In the genomic region with DNA sequence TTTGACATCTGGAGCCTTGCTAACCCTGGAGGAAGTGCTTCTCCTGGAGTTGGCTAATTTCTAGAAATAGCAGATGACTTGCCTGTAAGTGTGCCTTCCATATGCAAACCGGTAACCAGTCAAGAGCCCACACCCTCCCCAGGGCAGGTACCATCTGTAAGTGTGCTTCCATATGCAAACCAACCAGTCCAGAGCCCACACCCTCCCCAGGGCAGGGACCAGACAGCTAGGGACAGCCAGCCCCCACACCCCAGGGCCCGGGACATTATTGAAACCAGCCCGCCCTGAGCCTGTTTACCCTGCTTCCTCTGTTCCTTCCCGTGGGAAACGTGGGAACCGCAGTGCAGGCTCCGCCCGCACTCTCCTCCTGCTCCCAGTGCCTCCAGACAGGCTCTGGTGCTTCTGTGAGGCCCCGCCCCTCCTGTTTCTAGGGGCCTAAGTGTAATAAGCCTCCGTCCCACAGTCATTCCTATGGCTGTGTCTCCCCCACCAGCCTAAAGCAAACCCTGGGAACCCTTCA, we compare ENCODE assay signal across 15 cellular contexts. TPM values are rescaled to one million over a fixed set of nuclear protein-coding genes. Genes with fewer than 3 reads are reported as not detected.
A peak's percentile ranks its signal among the peaks of the same experiment; 100 is the strongest.
DNase-seq lines count a peak whose midpoint lies in the region; ATAC-seq, FAIRE-seq and TF ChIP-seq lines count a peak whose summit lies in the region.
"Not testable (repeated sequence)": the region's sequence is repeated elsewhere in the genome, so short reads cannot be mapped to it uniquely, and the experiment has no call there.
"Had no signal": no experiment of that assay in that cellular context is flagged by ENCODE, and none has a peak within 500 bp of the region (broad histone marks: within the 10 kb centered on the region; RNA-seq: fewer than 3 reads in every experiment).

No MANE protein-coding gene starts in this region.

- not testable (repeated sequence) for H3K36me3 ChIP-seq in H1 (ENCODE audit: control insufficient read depth in 2 of 4, insufficient read depth in 4 of 4, low read length in 3 of 4); neuronal stem cell (replicated peaks in 1 of 2; ENCODE audit: control insufficient read depth in 2 of 2, insufficient read depth in 2 of 2, low read length in 2 of 2)

- H3K27ac Mint-ChIP-seq in activated CD8-positive, alpha-beta memory T cell treated with anti-CD3 and anti-CD28 coated beads, Interleukin-2, amount 10 ng/mL, durations not matched to agents 7 days and 5 days; type B pancreatic cell: not testable (repeated sequence)

- peaks cover 36% of the 10 kb centered on the region for H3K4me1 Mint-ChIP-seq in activated CD8-positive, alpha-beta memory T cell treated with anti-CD3 and anti-CD28 coated beads, Interleukin-2, amount 10 ng/mL, durations not matched to agents 7 days and 5 days
- not testable (repeated sequence) for H3K4me1 Mint-ChIP-seq in type B pancreatic cell (ENCODE audit: unreplicated experiment)

- peak overlapping the region; percentile 62; the same call in 1 of the 2 replicates for H2AFZ ChIP-seq in H1 (ENCODE audit: low read length)
- not testable (repeated sequence) for H2AFZ ChIP-seq in neuronal stem cell (ENCODE audit: low read length)

- not testable (repeated sequence) for H2AK5ac ChIP-seq in H1 (ENCODE audit: low read depth, low read length); neuronal stem cell (ENCODE audit: low read depth, low read length)

- FAIRE-seq in H1 (lab: Jason Lieb, UNC): not testable (repeated sequence)

- H4K5ac ChIP-seq in H1 (ENCODE audit: insufficient read length, low read depth, low read length): not testable (repeated sequence)

- not testable (repeated sequence) for H2BK5ac ChIP-seq in H1 (ENCODE audit: low read depth, low read length); neuronal stem cell (ENCODE audit: low read length)

- not testable (repeated sequence) for H3K14ac ChIP-seq in H1 (ENCODE audit: insufficient read length); neuronal stem cell (ENCODE audit: low read length)

- 62% methylated on average over 10 of the region's 10 CpGs; no CpG with 5 or more reads in 1 of the 2 experiments for WGBS in H1 (ENCODE audit: extremely low coverage in 1 of 2, insufficient coverage in 1 of 2, insufficient read length in 1 of 2, insufficient replicate concordance in 2 of 2, low coverage in 1 of 2, low lambda C conversion rate in 2 of 2, missing lambda C conversion rate in 1 of 2), 2 experiments
- no CpG with 5 or more reads among the region's 10 CpGs for WGBS in neuronal stem cell (ENCODE audit: extremely low coverage in 2 of 2, insufficient read length in 2 of 2, insufficient replicate concordance in 1 of 2), 2 donors

- not testable (repeated sequence) for H3K36me3 Mint-ChIP-seq in activated CD8-positive, alpha-beta memory T cell treated with anti-CD3 and anti-CD28 coated beads, Interleukin-2, amount 10 ng/mL, durations not matched to agents 7 days and 5 days; type B pancreatic cell

- H3K4me2 ChIP-seq in H1 (ENCODE audit: insufficient read depth in 1 of 2, low read depth in 2 of 2, low read length in 2 of 2): peak overlapping the region in 1 of 2 experiments; percentile 21; a peak in 1 of 4 replicates
- H3K4me2 ChIP-seq in neuronal stem cell (ENCODE audit: insufficient read depth, low read length, poor library complexity, severe bottlenecking): not testable (repeated sequence)

- POLR2A ChIA-PET in H1 (lab: Charles Lee; ENCODE audit: partially characterized antibody): interaction anchor here (1.4 kb wide), 1 partner anchor 30 kb away, joined by 4 read pairs; no protein-coding TSS in a partner anchor

- not testable (repeated sequence) for H2BK20ac ChIP-seq in H1 (ENCODE audit: low read length)

- H3K56ac ChIP-seq in H1 (replicated peaks; ENCODE audit: insufficient read length, low read depth, low read length): not testable (repeated sequence)

- not testable (repeated sequence) for H3K79me2 ChIP-seq in H1 (ENCODE audit: control insufficient read depth in 1 of 2, insufficient read depth in 2 of 2, low read length in 2 of 2)

- not testable (repeated sequence) for H3K27ac ChIP-seq in H1 (ENCODE audit: low read depth, low read length); neuronal stem cell (replicated peaks; ENCODE audit: low read length)

- H3K4me3 Mint-ChIP-seq in activated CD8-positive, alpha-beta memory T cell treated with anti-CD3 and anti-CD28 coated beads, Interleukin-2, amount 10 ng/mL, durations not matched to agents 7 days and 5 days; type B pancreatic cell: not testable (repeated sequence)

- not testable (repeated sequence) for TF ChIP-seq EP300 in H1 (IDR thresholded peaks at IDR 0.05; ENCODE audit: borderline replicate concordance in 1 of 2, low read depth in 2 of 2, low read length in 2 of 2)

- not testable (repeated sequence) for H3K9ac ChIP-seq in H1 (replicated peaks in 1 of 4; ENCODE audit: extremely low read depth in 1 of 4, low read depth in 3 of 4, low read length in 3 of 4); neuronal stem cell (ENCODE audit: low read depth, low read length, poor library complexity)

- H3K9me3 ChIP-seq in H1 (ENCODE audit: insufficient read depth in 2 of 2, low read depth in 1 of 2, low read length in 1 of 2); neuronal stem cell (replicated peaks in 1 of 2; ENCODE audit: control insufficient read depth in 2 of 2, insufficient read depth in 1 of 2, low read depth in 1 of 2, low read length in 2 of 2): not testable (repeated sequence)

- not testable (repeated sequence) for H2BK15ac ChIP-seq in H1 (ENCODE audit: low read length)
- H2BK15ac ChIP-seq in neuronal stem cell (ENCODE audit: low read length): peak overlapping the region; percentile 58

- H3K9me3 Mint-ChIP-seq in activated CD8-positive, alpha-beta memory T cell treated with anti-CD3 and anti-CD28 coated beads, Interleukin-2, amount 10 ng/mL, durations not matched to agents 7 days and 5 days (ENCODE audit: low read depth); type B pancreatic cell: not testable (repeated sequence)

- H3K27me3 ChIP-seq in H1 (replicated peaks in 1 of 4; ENCODE audit: control insufficient read depth in 3 of 4, extremely low read depth in 1 of 4, insufficient read depth in 3 of 4, low read length in 3 of 4): not testable (repeated sequence)
- H3K27me3 ChIP-seq in neuronal stem cell (ENCODE audit: control insufficient read depth in 3 of 3, insufficient read depth in 3 of 3, low read depth in 1 of 3, low read length in 3 of 3): peaks cover 0 to 17% (median 0%) of the 10 kb centered on the region in 3 experiments

- H3K79me1 ChIP-seq in H1 (ENCODE audit: low read depth, low read length); neuronal stem cell (ENCODE audit: low read depth, low read length): not testable (repeated sequence)

- not testable (repeated sequence) for H3K4me3 ChIP-seq in H1 (ENCODE audit: extremely low read depth in 1 of 4, insufficient read depth in 2 of 4, low read depth in 3 of 4, low read length in 4 of 4); neuronal stem cell (ENCODE audit: low read length in 2 of 2)

- not testable (repeated sequence) for H4K8ac ChIP-seq in H1 (ENCODE audit: extremely low read depth, insufficient read depth, low read length); neuronal stem cell (ENCODE audit: low read depth, low read length)

- H4K20me1 ChIP-seq in H1 (replicated peaks in 1 of 2; ENCODE audit: control insufficient read depth in 1 of 2, insufficient read depth in 2 of 2, low read length in 2 of 2): not testable (repeated sequence)

- not testable (repeated sequence) for H3K4me1 ChIP-seq in H1 (replicated peaks in 1 of 4; ENCODE audit: control insufficient read depth in 3 of 4, insufficient read depth in 4 of 4, low read length in 3 of 4); neuronal stem cell (ENCODE audit: control insufficient read depth in 2 of 2, insufficient read depth in 1 of 2, low read depth in 1 of 2, low read length in 2 of 2)

- TF ChIP-seq POLR2A in H1 (IDR thresholded peaks at IDR 0.05; ENCODE audit: control extremely low read depth in 1 of 2, low read depth in 2 of 2, low read length in 2 of 2): not testable (repeated sequence)

- not testable (repeated sequence) for H3K23ac ChIP-seq in H1 (ENCODE audit: insufficient read length); neuronal stem cell (ENCODE audit: low read depth, low read length, poor library complexity)

- not testable (repeated sequence) for TF ChIP-seq CTCF in H1 (IDR thresholded peaks at IDR 0.05; ENCODE audit: control extremely low read depth in 1 of 3, insufficient read depth in 1 of 3, low read depth in 1 of 3, low read length in 3 of 3); type B pancreatic cell (conservative IDR thresholded peaks at IDR 0.05)

- TF ChIP-seq RAD21 in H1 (IDR thresholded peaks at IDR 0.05 in 1 of 2, conservative IDR thresholded peaks at IDR 0.05 in 1 of 2; ENCODE audit: low read depth in 2 of 2, low read length in 2 of 2): not testable (repeated sequence)

- H4K91ac ChIP-seq in H1 (replicated peaks; ENCODE audit: insufficient read length, low read length); neuronal stem cell (ENCODE audit: low read depth, low read length, poor library complexity): not testable (repeated sequence)

- CTCF ChIA-PET in activated CD8-positive, alpha-beta memory T cell treated with anti-CD3 and anti-CD28 coated beads, Interleukin-2, amount 10 ng/mL, durations not matched to agents 7 days and 5 days (lab: Charles Lee): not testable (repeated sequence)
- CTCF ChIA-PET in H1 (lab: Charles Lee; ENCODE audit: partially characterized antibody): interaction anchor here (2.9 kb wide), 1 partner anchor 28 kb away, joined by 8 read pairs; no protein-coding TSS in a partner anchor

- not testable (repeated sequence) for H3K4ac ChIP-seq in H1 (replicated peaks; ENCODE audit: insufficient read length, low read depth, low read length); neuronal stem cell (ENCODE audit: low read length)

- DNase-seq in Daoy (ENCODE audit: low read depth): peak; percentile 41
- DNase-seq in MV-4-11 (lab: John Stamatoyannopoulos, UW): peak; percentile 56
- DNase-seq in activated CD8-positive, alpha-beta memory T cell treated with anti-CD3 and anti-CD28 coated beads, Interleukin-2, amount 10 ng/mL, durations not matched to agents 7 days and 5 days: peak; percentile 28
- DNase-seq in H1 (ENCODE audit: low read depth in 1 of 2, low spot score in 2 of 2): peak in 1 of 2 experiments; percentile 48
- DNase-seq in left ventricle myocardium superior; neuronal stem cell (ENCODE audit: low spot score): not testable (repeated sequence)
- peak; percentile 18 for DNase-seq in left lobe of liver (ENCODE audit: low spot score)
- peak; percentile 55 for DNase-seq in type B pancreatic cell (ENCODE audit: extremely low spot score, unreplicated experiment)

- not testable (repeated sequence) for H3K23me2 ChIP-seq in H1 (ENCODE audit: low read depth, low read length)

- not testable (repeated sequence) for H2BK12ac ChIP-seq in H1 (ENCODE audit: low read depth, low read length); neuronal stem cell (ENCODE audit: low read length)

- intact Hi-C loops in left ventricle myocardium superior (cut with micrococcal nuclease): not testable (repeated sequence)

- H3K27me3 Mint-ChIP-seq in activated CD8-positive, alpha-beta memory T cell treated with anti-CD3 and anti-CD28 coated beads, Interleukin-2, amount 10 ng/mL, durations not matched to agents 7 days and 5 days: peaks cover 38% of the 10 kb centered on the region
- peaks cover 34% of the 10 kb centered on the region for H3K27me3 Mint-ChIP-seq in type B pancreatic cell

- H3K18ac ChIP-seq in H1 (ENCODE audit: extremely low read depth, low read length): not testable (repeated sequence)
- H3K18ac ChIP-seq in neuronal stem cell (ENCODE audit: low read length): peak overlapping the region; percentile 17

- ATAC-seq in activated CD8-positive, alpha-beta memory T cell treated with anti-CD3 and anti-CD28 coated beads, Interleukin-2, amount 10 ng/mL, durations not matched to agents 7 days and 5 days; left lobe of liver: not testable (repeated sequence)
- ATAC-seq in left ventricle myocardium superior: peak; percentile 29

- H2BK120ac ChIP-seq in H1 (replicated peaks; ENCODE audit: low read depth, low read length); neuronal stem cell (ENCODE audit: low read depth, low read length): not testable (repeated sequence)

RNA-seq across cellular contexts. Expression of a gene that starts 11.7 kb away (rescaled TPM):
- not detected in 2 replicates for total RNA-seq in Daoy (2014; rRNA removed; shearing (Covaris generic))
- total RNA-seq in activated CD8-positive, alpha-beta memory T cell treated with anti-CD3 and anti-CD28 coated beads, Interleukin-2, amount 10 ng/mL, durations not matched to agents 7 days and 5 days: not detected
- not detected in 2 replicates for total RNA-seq in H1 (2021; fragmentation: NEBNext Ultra II Directional; extraction: Animal tissue kit (Norgen Biotek cat#: 25700))
- not detected in 2 replicates for polyA plus RNA-seq in H1 (2011; rRNA removed)
- not detected for polyA plus RNA-seq in H1 (2011; cell fraction: cytosol; rRNA removed)
- not detected for polyA plus RNA-seq in H1 (2011; cell fraction: nucleus; rRNA removed)
- polyA plus RNA-seq in H1 (2012, experiment 1 of 2): not detected in 4 replicates
- not detected for polyA plus RNA-seq in H1 (2012, experiment 2 of 2)
- not detected for polyA plus RNA-seq in H1 (2013, experiment 1 of 2)
- polyA plus RNA-seq in H1 (2013, experiment 2 of 2): not detected
- not detected in 2 replicates for polyA minus RNA-seq in H1 (2011; rRNA and poly(A)+ RNA removed)
- polyA minus RNA-seq in H1 (2011; cell fraction: cytosol; rRNA and poly(A)+ RNA removed): not detected
- polyA minus RNA-seq in H1 (2011; cell fraction: nucleus; rRNA and poly(A)+ RNA removed): not detected
- not detected for total RNA-seq in left ventricle myocardium superior
- not detected for total RNA-seq in left lobe of liver
- not detected for polyA plus RNA-seq in neuronal stem cell (2013, experiment 1 of 2)
- not detected for polyA plus RNA-seq in neuronal stem cell (2013, experiment 2 of 2)
- not detected in 2 replicates for total RNA-seq in type B pancreatic cell (ENCODE audit: low replicate concordance)
- total RNA-seq: A673; Caco-2; CD4-positive, alpha-beta memory T cell; NCI-H460; PC-3 had no signal
- polyA plus RNA-seq: BJ; CD4-positive, alpha-beta memory T cell had no signal

RNA-seq across cellular contexts. Expression of a gene that starts 13.0 kb away (rescaled TPM):
- not detected in 2 replicates for total RNA-seq in Daoy (2014; rRNA removed; shearing (Covaris generic))
- not detected for total RNA-seq in activated CD8-positive, alpha-beta memory T cell treated with anti-CD3 and anti-CD28 coated beads, Interleukin-2, amount 10 ng/mL, durations not matched to agents 7 days and 5 days
- not detected in 2 replicates for total RNA-seq in H1 (2021; fragmentation: NEBNext Ultra II Directional; extraction: Animal tissue kit (Norgen Biotek cat#: 25700))
- polyA plus RNA-seq in H1 (2011; rRNA removed): not detected in 2 replicates
- not detected for polyA plus RNA-seq in H1 (2011; cell fraction: cytosol; rRNA removed)
- polyA plus RNA-seq in H1 (2011; cell fraction: nucleus; rRNA removed): not detected
- polyA plus RNA-seq in H1 (2012, experiment 1 of 2): 0.24 TPM in 1 of 4 replicates, not detected in the others
- not detected for polyA plus RNA-seq in H1 (2012, experiment 2 of 2)
- 0.20 TPM for polyA plus RNA-seq in H1 (2013, experiment 1 of 2)
- not detected for polyA plus RNA-seq in H1 (2013, experiment 2 of 2)
- not detected in 2 replicates for polyA minus RNA-seq in H1 (2011; rRNA and poly(A)+ RNA removed)
- polyA minus RNA-seq in H1 (2011; cell fraction: cytosol; rRNA and poly(A)+ RNA removed): not detected
- polyA minus RNA-seq in H1 (2011; cell fraction: nucleus; rRNA and poly(A)+ RNA removed): not detected
- total RNA-seq in left ventricle myocardium superior (not detected), left lobe of liver (not detected), type B pancreatic cell (ENCODE audit: low replicate concordance) (not detected in 2 replicates)
- polyA plus RNA-seq in neuronal stem cell (2013, experiment 1 of 2): not detected
- not detected for polyA plus RNA-seq in neuronal stem cell (2013, experiment 2 of 2)
- total RNA-seq: A673; Caco-2; CD4-positive, alpha-beta memory T cell; HT1080; PC-3 had no signal
- polyA plus RNA-seq: BJ; CD4-positive, alpha-beta memory T cell had no signal

RNA-seq across cellular contexts. Expression of a gene that starts 27.3 kb away (rescaled TPM):
- not detected in 2 replicates for total RNA-seq in Daoy (2014; rRNA removed; shearing (Covaris generic))
- not detected for total RNA-seq in activated CD8-positive, alpha-beta memory T cell treated with anti-CD3 and anti-CD28 coated beads, Interleukin-2, amount 10 ng/mL, durations not matched to agents 7 days and 5 days
- total RNA-seq in H1 (2021; fragmentation: NEBNext Ultra II Directional; extraction: Animal tissue kit (Norgen Biotek cat#: 25700)): not detected in 2 replicates
- 0.19 TPM in 1 of 2 replicates, not detected in the other for polyA plus RNA-seq in H1 (2011; rRNA removed)
- polyA plus RNA-seq in H1 (2011; cell fraction: cytosol; rRNA removed): not detected
- polyA plus RNA-seq in H1 (2011; cell fraction: nucleus; rRNA removed): not detected
- not detected in 4 replicates for polyA plus RNA-seq in H1 (2012, experiment 1 of 2)
- not detected for polyA plus RNA-seq in H1 (2012, experiment 2 of 2)
- not detected for polyA plus RNA-seq in H1 (2013, experiment 1 of 2)
- 0.13 TPM for polyA plus RNA-seq in H1 (2013, experiment 2 of 2)
- polyA minus RNA-seq in H1 (2011; rRNA and poly(A)+ RNA removed): not detected in 2 replicates
- polyA minus RNA-seq in H1 (2011; cell fraction: cytosol; rRNA and poly(A)+ RNA removed): not detected
- not detected for polyA minus RNA-seq in H1 (2011; cell fraction: nucleus; rRNA and poly(A)+ RNA removed)
- total RNA-seq in left ventricle myocardium superior (not detected), left lobe of liver (not detected), type B pancreatic cell (ENCODE audit: low replicate concordance) (not detected in 2 replicates)
- not detected for polyA plus RNA-seq in neuronal stem cell (2013, experiment 1 of 2)
- not detected for polyA plus RNA-seq in neuronal stem cell (2013, experiment 2 of 2)
- total RNA-seq: A673; Caco-2; CD4-positive, alpha-beta memory T cell; PC-3 had no signal
- polyA plus RNA-seq: BJ; CD4-positive, alpha-beta memory T cell had no signal

RNA-seq across cellular contexts. Expression of a gene that starts 33.8 kb away (rescaled TPM):
- total RNA-seq in Daoy (2014; rRNA removed; shearing (Covaris generic)): 46.8 and 48.6 TPM in 2 replicates
- 10 to 100 TPM; 34.7 to 38.0 TPM for total RNA-seq in activated CD8-positive, alpha-beta memory T cell treated with anti-CD3 and anti-CD28 coated beads, Interleukin-2, amount 10 ng/mL, durations not matched to agents 7 days and 5 days
- total RNA-seq in H1 (2021; fragmentation: NEBNext Ultra II Directional; extraction: Animal tissue kit (Norgen Biotek cat#: 25700)): 78.6 and 78.8 TPM in 2 replicates
- 476 and 530 TPM in 2 replicates for polyA plus RNA-seq in H1 (2011; rRNA removed)
- 259 TPM for polyA plus RNA-seq in H1 (2011; cell fraction: cytosol; rRNA removed)
- 320 TPM for polyA plus RNA-seq in H1 (2011; cell fraction: nucleus; rRNA removed)
- polyA plus RNA-seq in H1 (2012, experiment 1 of 2): 55.2 to 114 TPM (median 111 TPM) in 4 replicates
- polyA plus RNA-seq in H1 (2012, experiment 2 of 2): 122 TPM
- polyA plus RNA-seq in H1 (2013, experiment 1 of 2): 112 TPM
- 119 TPM for polyA plus RNA-seq in H1 (2013, experiment 2 of 2)
- 161 and 164 TPM in 2 replicates for polyA minus RNA-seq in H1 (2011; rRNA and poly(A)+ RNA removed)
- polyA minus RNA-seq in H1 (2011; cell fraction: cytosol; rRNA and poly(A)+ RNA removed): 116 TPM
- 86.0 TPM for polyA minus RNA-seq in H1 (2011; cell fraction: nucleus; rRNA and poly(A)+ RNA removed)
- total RNA-seq in left ventricle myocardium superior: 49.8 TPM
- 30.7 TPM for total RNA-seq in left lobe of liver
- polyA plus RNA-seq in neuronal stem cell (2013, experiment 1 of 2): 88.3 TPM
- polyA plus RNA-seq in neuronal stem cell (2013, experiment 2 of 2): 78.9 TPM
- total RNA-seq in type B pancreatic cell (ENCODE audit: low replicate concordance): 50.0 and 55.2 TPM in 2 replicates

RNA-seq across cellular contexts. Expression of a gene that starts 54.7 kb away (rescaled TPM):
- total RNA-seq in Daoy (2014; rRNA removed; shearing (Covaris generic)): 33.2 and 33.5 TPM in 2 replicates
- total RNA-seq in activated CD8-positive, alpha-beta memory T cell treated with anti-CD3 and anti-CD28 coated beads, Interleukin-2, amount 10 ng/mL, durations not matched to agents 7 days and 5 days: under 1 TPM; 0.18 to 0.28 TPM
- total RNA-seq in H1 (2021; fragmentation: NEBNext Ultra II Directional; extraction: Animal tissue kit (Norgen Biotek cat#: 25700)): 32.7 and 35.9 TPM in 2 replicates
- 9.8 and 17.4 TPM in 2 replicates for polyA plus RNA-seq in H1 (2011; rRNA removed)
- 18.3 TPM for polyA plus RNA-seq in H1 (2011; cell fraction: cytosol; rRNA removed)
- polyA plus RNA-seq in H1 (2011; cell fraction: nucleus; rRNA removed): 33.1 TPM
- polyA plus RNA-seq in H1 (2012, experiment 1 of 2): 15.6 to 25.7 TPM (median 25.0 TPM) in 4 replicates
- polyA plus RNA-seq in H1 (2012, experiment 2 of 2): 13.2 TPM
- polyA plus RNA-seq in H1 (2013, experiment 1 of 2): 15.4 TPM
- 14.5 TPM for polyA plus RNA-seq in H1 (2013, experiment 2 of 2)
- polyA minus RNA-seq in H1 (2011; rRNA and poly(A)+ RNA removed): 8.9 and 10.6 TPM in 2 replicates
- polyA minus RNA-seq in H1 (2011; cell fraction: cytosol; rRNA and poly(A)+ RNA removed): 23.6 TPM
- 12.8 TPM for polyA minus RNA-seq in H1 (2011; cell fraction: nucleus; rRNA and poly(A)+ RNA removed)
- total RNA-seq in left ventricle myocardium superior: 23.3 TPM
- 7.4 TPM for total RNA-seq in left lobe of liver
- 20.7 TPM for polyA plus RNA-seq in neuronal stem cell (2013, experiment 1 of 2)
- 20.4 TPM for polyA plus RNA-seq in neuronal stem cell (2013, experiment 2 of 2)
- total RNA-seq in type B pancreatic cell (ENCODE audit: low replicate concordance): 22.7 and 24.2 TPM in 2 replicates
